1 cellular context compared by ENCODE assay signal in genomic region chr1:119338757-119339156, GRCh38.
A peak's percentile ranks its signal among the peaks of the same experiment; 100 is the strongest.
TF ChIP-seq lines count a peak whose summit lies in the region.

No MANE protein-coding gene starts in this region.

TF ChIP-seq in HepG2, 621 proteins besides CTCF, POLR2A, EP300 and RAD21 (continued from another document):
- TF ChIP-seq PRDM4 (CRISPR knock-in tag; IDR thresholded peaks at IDR 0.05; ENCODE audit: borderline replicate concordance): no peak
- no peak for TF ChIP-seq ZNF251 (CRISPR knock-in tag; IDR thresholded peaks at IDR 0.05)
- TF ChIP-seq ZNF136 (CRISPR knock-in tag; IDR thresholded peaks at IDR 0.05; ENCODE audit: low read depth): no peak
- no peak for TF ChIP-seq MAFK (conservative IDR thresholded peaks at IDR 0.05 in 1 of 2, IDR thresholded peaks at IDR 0.05 in 1 of 2; ENCODE audit: low read length in 2 of 2)
- TF ChIP-seq HOXA7 (CRISPR knock-in tag; IDR thresholded peaks at IDR 0.05): no peak
- TF ChIP-seq CREM (IDR thresholded peaks at IDR 0.05): peak; percentile 32
- no peak for TF ChIP-seq CREM (CRISPR knock-in tag; IDR thresholded peaks at IDR 0.05)
- TF ChIP-seq SOX6 (IDR thresholded peaks at IDR 0.05): no peak
- TF ChIP-seq SOX6 (CRISPR knock-in tag; IDR thresholded peaks at IDR 0.05): peak; percentile 48
- peak; percentile 38; the same call in 1 of the 2 replicates for TF ChIP-seq HNF4G (IDR thresholded peaks at IDR 0.05; ENCODE audit: borderline replicate concordance, low read depth, low read length)
- no peak for TF ChIP-seq HNF4G (CRISPR knock-in tag; IDR thresholded peaks at IDR 0.05; ENCODE audit: borderline replicate concordance, low read depth)
